ENCODE assay signal across 9 cellular contexts in the genomic region with DNA sequence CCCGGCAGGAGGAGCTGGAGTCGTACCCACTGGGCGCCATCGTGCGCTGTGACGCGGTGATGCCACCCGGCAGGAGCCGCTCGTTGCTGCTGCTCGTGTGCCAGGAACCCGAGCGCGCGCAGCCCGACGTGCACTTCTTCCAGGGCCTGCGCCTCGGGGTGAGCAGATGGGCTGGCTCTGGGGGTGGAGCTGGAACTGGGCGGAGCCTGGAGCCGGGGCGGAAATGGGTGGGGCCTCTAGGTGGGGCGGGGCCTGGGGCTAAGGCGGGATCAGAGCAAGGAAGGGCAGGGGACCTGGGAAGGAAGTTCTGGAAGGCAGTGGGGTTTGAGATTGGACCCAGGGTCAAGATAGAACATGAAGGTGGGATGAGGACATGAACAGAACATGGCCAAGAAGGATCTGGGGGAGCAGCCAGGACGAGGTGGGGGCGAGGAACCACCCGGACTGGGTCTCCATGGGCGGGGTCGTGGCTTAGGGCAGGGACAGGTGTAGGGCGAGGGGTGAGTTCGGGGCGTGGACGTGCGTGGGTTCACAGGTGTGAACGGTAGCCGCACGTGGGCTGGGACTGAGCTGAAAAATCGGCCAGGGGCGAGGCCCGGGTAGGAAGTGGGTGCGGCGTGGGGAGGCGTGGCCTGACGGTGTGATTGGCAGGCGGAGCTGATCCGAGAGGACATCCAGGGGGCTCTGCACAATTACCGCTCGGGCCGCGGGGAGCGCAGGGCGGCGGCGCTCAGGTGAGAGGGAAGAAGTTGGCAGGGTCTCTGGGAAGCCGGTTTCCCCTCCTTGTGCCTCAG. TPM values are rescaled to one million over a fixed set of nuclear protein-coding genes. Genes with fewer than 3 reads are reported as not detected.
A peak's percentile ranks its signal among the peaks of the same experiment; 100 is the strongest.
DNase-seq lines count a peak whose midpoint lies in the region; ATAC-seq, FAIRE-seq and TF ChIP-seq lines count a peak whose summit lies in the region.
"Had no signal": no experiment of that assay in that cellular context is flagged by ENCODE, and none has a peak within 500 bp of the region (broad histone marks: within the 10 kb centered on the region; RNA-seq: fewer than 3 reads in every experiment).

No MANE protein-coding gene starts in this region.

- no peaks in the 10 kb centered on the region for H3K36me3 ChIP-seq in ascending aorta

- H3K4me3 ChIP-seq in ascending aorta (peak overlapping the region; percentile 9 to 63), iPS-11a (ENCODE audit: low read depth, low read length) (peak overlapping the region; percentile 47)

- DNase-seq in MV-4-11 (lab: John Stamatoyannopoulos, UW) (peak; percentile 88), T follicular helper cell (ENCODE audit: low read depth) (peak; percentile 35), ascending aorta (ENCODE audit: low spot score in 2 of 2) (no peak)
- DNase-seq in stimulated activated CD4-positive, alpha-beta T cell treated with anti-CD3 and anti-CD28 coated beads, Interleukin-12 subunit alpha, Interleukin-12 subunit beta, amount 100 ng/mL, for 48 hours (ENCODE audit: low read depth in 2 of 3, low spot score in 1 of 3), result peak; percentile 52 to 69 (median 66)

- no peak for ATAC-seq in HG02642 (IDR thresholded peaks at IDR 0.05; ENCODE audit: poor library complexity, unreplicated experiment)
- no peak for ATAC-seq in GM19455 (IDR thresholded peaks at IDR 0.05; ENCODE audit: unreplicated experiment)

- no peak overlapping the region for H3K27ac ChIP-seq in ascending aorta

- TF ChIP-seq CTCF in ascending aorta (IDR thresholded peaks at IDR 0.05), result no peak

- peak; percentile 84 for FAIRE-seq in G401.6 (lab: Jason Lieb, UNC)

- H3K4me1 ChIP-seq in ascending aorta, result peaks cover 6 to 11% of the 10 kb centered on the region in 2 donors

- intact Hi-C loops in ascending aorta (cut with DNase I), result no loop called here

- peaks cover 29% of the 10 kb centered on the region for H3K27me3 ChIP-seq in ascending aorta

- H3K9me3 ChIP-seq in ascending aorta, result no peaks in the 10 kb centered on the region

RNA-seq across cellular contexts. Expression of gene EPS8L1, which starts 4.6 kb away (rescaled TPM):
- not detected for total RNA-seq in ascending aorta

RNA-seq across cellular contexts. Expression of gene RDH13, which starts 17.4 kb away (rescaled TPM):
- 12.1 TPM for total RNA-seq in ascending aorta

RNA-seq across cellular contexts. Expression of gene PPP1R12C, which starts 37.1 kb away (rescaled TPM):
- 219 TPM for total RNA-seq in ascending aorta

RNA-seq across cellular contexts. Expression of gene GP6, which starts 42.3 kb away (rescaled TPM):
- not detected for total RNA-seq in ascending aorta
- total RNA-seq: activated CD8-positive, alpha-beta memory T cell treated with anti-CD3 and anti-CD28 coated beads for 36 hours had no signal

Comparison
In these comparisons a context has a peak if more than half of its experiments do, and no peak if none do; other contexts are left out.
1. DNase-seq: peak in MV-4-11 (single experiment), T follicular helper cell (single experiment) and stimulated activated CD4-positive, alpha-beta T cell treated with anti-CD3 and anti-CD28 coated beads, Interleukin-12 subunit alpha, Interleukin-12 subunit beta, amount 100 ng/mL, for 48 hours (3 of 3); none in ascending aorta (0 of 2).